1 cellular context compared by ENCODE assay signal in the genomic region with DNA sequence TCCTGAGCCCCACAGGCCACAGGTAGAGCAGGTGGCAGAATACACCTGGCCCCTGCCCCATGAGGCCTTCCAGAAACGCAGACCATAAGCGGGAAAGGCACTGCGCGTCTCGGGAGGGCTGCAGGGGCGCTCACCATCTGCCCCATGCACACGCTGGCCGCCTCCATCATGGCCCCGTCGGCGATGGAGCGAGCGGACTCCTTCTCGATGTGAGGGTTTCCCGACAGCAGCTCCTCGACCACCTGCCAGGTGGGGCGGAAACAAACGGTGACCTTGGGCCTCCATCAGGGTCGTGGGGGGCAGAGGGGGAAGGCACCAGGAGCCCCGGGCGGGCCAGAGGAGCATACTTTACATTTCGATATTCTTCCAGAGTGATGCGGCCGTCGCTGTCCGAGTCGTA.
TF ChIP-seq lines count a peak whose summit lies in the region.

No MANE protein-coding gene starts in this region.

TF ChIP-seq in H1, 55 proteins besides CTCF, POLR2A, EP300 and RAD21:
- TF ChIP-seq CBX8 (IDR thresholded peaks at IDR 0.05; ENCODE audit: borderline replicate concordance, low read depth, low read length) (no peak), SP4 (IDR thresholded peaks at IDR 0.05; ENCODE audit: low read length) (no peak), NRF1 (IDR thresholded peaks at IDR 0.05; ENCODE audit: low read depth, low read length) (no peak), GABPA (IDR thresholded peaks at IDR 0.05; ENCODE audit: borderline replicate concordance, insufficient read depth, low read length) (no peak), MAFK (IDR thresholded peaks at IDR 0.05; ENCODE audit: low read depth, low read length) (no peak), TCF12 (IDR thresholded peaks at IDR 0.05; ENCODE audit: low read depth, low read length) (no peak), CREB1 (IDR thresholded peaks at IDR 0.05) (no peak), RBBP5 (IDR thresholded peaks at IDR 0.05; ENCODE audit: borderline replicate concordance, low read depth, low read length) (no peak), NANOG (IDR thresholded peaks at IDR 0.05; ENCODE audit: insufficient read depth, low read depth, low read length, poor library complexity, severe bottlenecking) (no peak), PHF8 (conservative IDR thresholded peaks at IDR 0.05; ENCODE audit: low read depth, low read length) (no peak)
